25 cellular contexts compared by ENCODE assay signal in the genomic region with DNA sequence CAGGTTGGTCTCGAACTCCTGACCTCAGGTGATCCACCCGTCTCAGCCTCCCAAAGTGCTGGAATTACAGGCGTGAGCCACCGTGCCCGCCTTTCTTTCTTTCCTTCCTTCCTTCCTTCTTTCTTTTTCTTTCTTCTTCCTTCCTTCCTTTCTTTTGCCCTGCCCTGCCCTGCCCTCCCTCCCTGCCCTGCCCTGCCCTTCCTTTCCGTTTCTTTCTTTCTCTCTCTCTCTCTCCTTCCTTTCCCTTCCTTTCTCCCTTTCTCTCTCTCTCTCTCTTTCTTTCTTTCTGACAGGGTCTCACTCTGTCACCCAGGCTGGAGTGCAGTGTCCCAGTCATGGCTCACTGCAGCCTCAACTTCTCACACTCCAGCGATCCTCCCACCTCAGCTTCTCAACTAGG.
"Had no signal": no experiment of that assay in that cellular context is flagged by ENCODE, and none has a peak within 500 bp of the region (broad histone marks: within the 10 kb centered on the region; RNA-seq: fewer than 3 reads in every experiment).

No MANE protein-coding gene starts in this region.

- ATAC-seq: effector memory CD8-positive, alpha-beta T cell; esophagus mucosa; gastrocnemius medialis; left cardiac atrium; left lung; left ventricle myocardium superior; lower lobe of right lung had no signal

- H3K4me2 ChIP-seq: hepatocyte had no signal

- H3K9me3 ChIP-seq: esophagus squamous epithelium, gastrocnemius medialis, left lung, lower lobe of right lung had no signal

- H3K9me3 Mint-ChIP-seq: effector memory CD8-positive, alpha-beta T cell; endodermal cell; immature natural killer cell had no signal

- H3K4me3 Mint-ChIP-seq: effector memory CD8-positive, alpha-beta T cell; endodermal cell; immature natural killer cell had no signal

- DNase-seq: effector CD8-positive, alpha-beta T cell; effector memory CD8-positive, alpha-beta T cell; endodermal cell; erythroblast; esophagus squamous epithelium; foreskin fibroblast; foreskin melanocyte; gastrocnemius medialis; glutamatergic neuron; head of caudate nucleus; hypothalamus; immature natural killer cell; islet precursor cell; left cardiac atrium; left lung; left ventricle myocardium superior; lower lobe of right lung; mesenchymal stem cell; midbrain had no signal

- H3K27ac Mint-ChIP-seq: effector memory CD8-positive, alpha-beta T cell; endodermal cell; immature natural killer cell had no signal

- H3K36me3 ChIP-seq: gastrocnemius medialis, left lung, lower lobe of right lung had no signal

- FAIRE-seq: colon, endometrium had no signal

- H3K4me3 ChIP-seq: coronary artery, esophagus squamous epithelium, gastrocnemius medialis, hepatocyte, left lung, lower lobe of right lung had no signal

- H3K27ac ChIP-seq: coronary artery, epithelial cell of prostate, esophagus squamous epithelium, gastrocnemius medialis, left lung, lower lobe of right lung had no signal

- H2AFZ ChIP-seq: hepatocyte had no signal

- H3K4me1 Mint-ChIP-seq: immature natural killer cell had no signal

- H3K36me3 Mint-ChIP-seq: immature natural killer cell had no signal

- H3K27me3 ChIP-seq: esophagus squamous epithelium, gastrocnemius medialis, hepatocyte, left lung had no signal

- H3K79me2 ChIP-seq: hepatocyte had no signal
